Comparison of ENCODE assay signal across 8 cellular contexts in the genomic region with DNA sequence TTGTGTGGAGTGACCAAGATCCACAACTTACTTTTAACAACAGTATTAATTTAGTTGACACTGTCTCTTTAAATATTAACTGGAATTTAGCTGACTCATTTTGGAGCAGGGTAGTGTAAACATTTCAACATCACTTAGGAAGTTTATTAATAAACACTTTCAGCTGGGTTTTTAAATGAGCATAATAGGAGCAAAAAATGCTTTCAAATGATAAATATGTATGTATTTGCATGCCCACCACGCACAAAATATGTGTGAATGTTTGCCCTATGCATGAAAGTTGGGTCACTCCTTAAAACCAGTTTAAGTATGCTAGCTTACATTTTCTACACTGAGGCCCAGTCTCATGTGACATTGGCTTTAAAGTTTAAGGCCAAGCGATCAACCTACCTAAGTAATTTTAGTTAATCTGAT. TPM values are rescaled to one million over a fixed set of nuclear protein-coding genes. Genes with fewer than 3 reads are reported as not detected.
DNase-seq lines count a peak whose midpoint lies in the region; ATAC-seq, FAIRE-seq and TF ChIP-seq lines count a peak whose summit lies in the region.

No MANE protein-coding gene starts in this region.

- H3K27me3 Mint-ChIP-seq in activated CD4-positive, alpha-beta T cell treated with anti-CD3 and anti-CD28 coated beads, Interleukin-2, amount 10 ng/mL, durations not matched to agents 7 days and 5 days = no peaks in the 10 kb centered on the region
- no peaks in the 10 kb centered on the region for H3K27me3 Mint-ChIP-seq in activated naive CD8-positive, alpha-beta T cell treated with anti-CD3 and anti-CD28 coated beads, Interleukin-2, amount 50 U/mL, for 24 hours

- intact Hi-C loops in kidney (cut with DNase I) (no loop called here), testis (cut with DNase I; ENCODE audit: low total_unique reads) (no loop called here)

- H3K9me3 Mint-ChIP-seq in activated CD4-positive, alpha-beta T cell treated with anti-CD3 and anti-CD28 coated beads, Interleukin-2, amount 10 ng/mL, durations not matched to agents 7 days and 5 days = no peaks in the 10 kb centered on the region
- H3K9me3 Mint-ChIP-seq in activated naive CD8-positive, alpha-beta T cell treated with anti-CD3 and anti-CD28 coated beads, Interleukin-2, amount 50 U/mL, for 24 hours = no peaks in the 10 kb centered on the region

- peaks cover 66% of the 10 kb centered on the region for H3K4me1 Mint-ChIP-seq in activated CD4-positive, alpha-beta T cell treated with anti-CD3 and anti-CD28 coated beads, Interleukin-2, amount 10 ng/mL, durations not matched to agents 7 days and 5 days
- peaks cover 66% of the 10 kb centered on the region for H3K4me1 Mint-ChIP-seq in activated naive CD8-positive, alpha-beta T cell treated with anti-CD3 and anti-CD28 coated beads, Interleukin-2, amount 50 U/mL, for 24 hours

- H3K36me3 ChIP-seq in kidney (ENCODE audit: control insufficient read depth in 1 of 2, insufficient read depth in 2 of 2, low read length in 2 of 2) (peaks cover 13 to 34% of the 10 kb centered on the region in 2 donors), testis (ENCODE audit: low read depth, missing control alignments) (no peaks in the 10 kb centered on the region)

- no peak for ATAC-seq in activated naive CD8-positive, alpha-beta T cell treated with anti-CD3 and anti-CD28 coated beads, Interleukin-2, amount 50 U/mL, for 24 hours
- no peak for ATAC-seq in GM18867 (IDR thresholded peaks at IDR 0.05; ENCODE audit: unreplicated experiment)

- peak overlapping the region; percentile 100 for H3K27ac ChIP-seq in kidney (ENCODE audit: low read depth in 2 of 2, low read length in 2 of 2)
- H3K27ac ChIP-seq in testis = peak overlapping the region; percentile 100

- no peak for TF ChIP-seq POLR2A in testis (IDR thresholded peaks at IDR 0.05)

- no peaks in the 10 kb centered on the region for H3K27me3 ChIP-seq in testis

- WGBS in testis, 2 donors = 7% methylated on average over 2 of the region's 2 CpGs

- CTCF ChIA-PET in activated CD4-positive, alpha-beta T cell treated with anti-CD3 and anti-CD28 coated beads, Interleukin-2, amount 10 ng/mL, durations not matched to agents 7 days and 5 days (lab: Charles Lee) = interaction anchor here (0.8 to 1.6 kb wide), 4 partner anchors 9 to 236 kb away, joined by 3 to 5 read pairs (median 4); no protein-coding TSS in a partner anchor

- H3K4me3 Mint-ChIP-seq in activated CD4-positive, alpha-beta T cell treated with anti-CD3 and anti-CD28 coated beads, Interleukin-2, amount 10 ng/mL, durations not matched to agents 7 days and 5 days = peak overlapping the region; percentile 94
- peak overlapping the region; percentile 85 for H3K4me3 Mint-ChIP-seq in activated naive CD8-positive, alpha-beta T cell treated with anti-CD3 and anti-CD28 coated beads, Interleukin-2, amount 50 U/mL, for 24 hours

- H3K4me3 ChIP-seq in kidney (ENCODE audit: low read length in 2 of 2) (peak overlapping the region; percentile 98 to 99), testis (peak overlapping the region; percentile 92 to 97)

- no peak for TF ChIP-seq CTCF in kidney (IDR thresholded peaks at IDR 0.05; ENCODE audit: borderline replicate concordance, extremely low read depth, insufficient read depth)
- no peak for TF ChIP-seq CTCF in testis (IDR thresholded peaks at IDR 0.05)

- DNase-seq in activated CD4-positive, alpha-beta T cell treated with anti-CD3 and anti-CD28 coated beads, Interleukin-2, amount 10 ng/mL, durations not matched to agents 7 days and 5 days = no peak
- DNase-seq in activated CD4-positive, alpha-beta T cell treated with anti-CD3 and anti-CD28 coated beads for 48 hours = no peak
- no peak for DNase-seq in activated naive CD8-positive, alpha-beta T cell treated with anti-CD3 and anti-CD28 coated beads, Interleukin-2, amount 50 U/mL, for 24 hours
- DNase-seq in kidney (no peak), testis (no peak), NCI-H2081 (lab: John Stamatoyannopoulos, UW) (no peak), epidermal melanocyte (ENCODE audit: insufficient read length, low spot score) (no peak)

- H3K4me1 ChIP-seq in kidney (ENCODE audit: control insufficient read depth in 1 of 2, insufficient read depth in 1 of 2, low read depth in 1 of 2, low read length in 2 of 2) (peaks cover 12 to 40% of the 10 kb centered on the region in 2 donors), testis (peaks cover 38% of the 10 kb centered on the region)

- H3K27ac Mint-ChIP-seq in activated CD4-positive, alpha-beta T cell treated with anti-CD3 and anti-CD28 coated beads, Interleukin-2, amount 10 ng/mL, durations not matched to agents 7 days and 5 days = peak overlapping the region; percentile 96
- peak overlapping the region; percentile 89 for H3K27ac Mint-ChIP-seq in activated naive CD8-positive, alpha-beta T cell treated with anti-CD3 and anti-CD28 coated beads, Interleukin-2, amount 50 U/mL, for 24 hours

- peaks cover 43% of the 10 kb centered on the region for H3K36me3 Mint-ChIP-seq in activated CD4-positive, alpha-beta T cell treated with anti-CD3 and anti-CD28 coated beads, Interleukin-2, amount 10 ng/mL, durations not matched to agents 7 days and 5 days (ENCODE audit: low read depth)
- H3K36me3 Mint-ChIP-seq in activated naive CD8-positive, alpha-beta T cell treated with anti-CD3 and anti-CD28 coated beads, Interleukin-2, amount 50 U/mL, for 24 hours (ENCODE audit: low read depth) = peaks cover 52% of the 10 kb centered on the region

- H3K9me3 ChIP-seq in kidney (ENCODE audit: control insufficient read depth in 1 of 2, low read length in 2 of 2) (no peaks in the 10 kb centered on the region), testis (no peaks in the 10 kb centered on the region)

- POLR2A ChIA-PET in activated CD4-positive, alpha-beta T cell treated with anti-CD3 and anti-CD28 coated beads, Interleukin-2, amount 10 ng/mL, durations not matched to agents 7 days and 5 days (lab: Charles Lee) = interaction anchor here (0.8 to 1.4 kb wide), 2 partner anchors 81 to 147 kb away, joined by 3 to 5 read pairs; no protein-coding TSS in a partner anchor

- FAIRE-seq in kidney (lab: Jason Lieb, UNC) = peak; percentile 68

- peak overlapping the region; percentile 53 to 100 for H3K9ac ChIP-seq in kidney (ENCODE audit: low read length in 2 of 2)

RNA-seq across cellular contexts. Expression of gene ZFAND5, which starts 2.9 kb away (rescaled TPM):
- total RNA-seq in activated CD4-positive, alpha-beta T cell treated with anti-CD3 and anti-CD28 coated beads, Interleukin-2, amount 10 ng/mL, durations not matched to agents 7 days and 5 days = 10 to 100 TPM; 59.8 to 80.2 TPM
- total RNA-seq in kidney = 218 TPM
- polyA plus RNA-seq in kidney (ENCODE audit: insufficient read depth, low read depth, low replicate concordance) = 88.8 TPM
- 100 to 1,000 TPM; 313 to 314 TPM for total RNA-seq in testis
- 251 TPM for polyA plus RNA-seq in testis (ENCODE audit: insufficient read depth, low read depth, low replicate concordance)
